Comparison of ENCODE assay signal across 29 cellular contexts in the genomic region with DNA sequence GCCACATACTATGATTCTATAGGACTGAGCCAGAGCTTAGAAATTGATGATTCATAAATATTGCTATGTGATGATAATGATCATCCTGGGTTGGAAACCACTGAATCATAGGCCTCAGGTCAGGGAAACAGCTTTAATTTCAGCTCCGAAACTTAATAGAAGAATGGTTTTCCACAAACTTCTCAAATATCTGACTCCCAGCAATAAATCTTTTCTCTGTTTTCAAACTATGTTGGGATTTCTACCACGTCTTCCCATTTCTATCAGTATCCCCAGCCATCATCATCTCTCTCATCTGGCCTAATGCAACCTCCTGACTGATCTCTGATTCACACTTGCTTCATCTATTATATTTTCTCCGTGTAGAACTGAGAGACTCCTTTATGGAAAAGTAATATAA.
A peak's percentile ranks its signal among the peaks of the same experiment; 100 is the strongest.
DNase-seq lines count a peak whose midpoint lies in the region; ATAC-seq, FAIRE-seq and TF ChIP-seq lines count a peak whose summit lies in the region.
"Had no signal": no experiment of that assay in that cellular context is flagged by ENCODE, and none has a peak within 500 bp of the region (broad histone marks: within the 10 kb centered on the region; RNA-seq: fewer than 3 reads in every experiment).

No MANE protein-coding gene starts in this region.

- FAIRE-seq in keratinocyte (lab: Jason Lieb, UNC): peak; percentile 23
- FAIRE-seq: GM18507, small intestine had no signal

- no peaks in the 10 kb centered on the region for H3K36me3 ChIP-seq in keratinocyte (ENCODE audit: control insufficient read depth in 2 of 2, extremely low read depth in 1 of 2, insufficient read depth in 2 of 2, low read length in 2 of 2)
- H3K36me3 ChIP-seq: BLaER1, ovary, SJCRH30, stomach, tibial artery had no signal

- peak overlapping the region in 2 of 3 experiments; percentile 34 to 38 for H3K4me3 ChIP-seq in keratinocyte (ENCODE audit: control insufficient read depth in 2 of 3, extremely low read depth in 1 of 3, insufficient read depth in 2 of 3, low read depth in 1 of 3, low read length in 3 of 3)
- H3K4me3 ChIP-seq: BLaER1, body of pancreas, dorsolateral prefrontal cortex, lung, ovary, SJCRH30, stomach, tibial artery had no signal

- no peaks in the 10 kb centered on the region for H4K20me1 ChIP-seq in keratinocyte (ENCODE audit: control insufficient read depth, extremely low read depth, insufficient read depth, low read length)
- H4K20me1 ChIP-seq: BLaER1 had no signal

- peak overlapping the region; percentile 77 for H3K27ac ChIP-seq in keratinocyte (ENCODE audit: control insufficient read depth, insufficient read depth, low read length)
- H3K27ac ChIP-seq: BLaER1, body of pancreas, dorsolateral prefrontal cortex, ovary, SJCRH30, stomach, tibial artery had no signal

- H3K9me1 ChIP-seq in keratinocyte (ENCODE audit: control insufficient read depth, extremely low read depth, insufficient read depth, low read length): no peaks in the 10 kb centered on the region

- no peaks in the 10 kb centered on the region for H3K27me3 ChIP-seq in keratinocyte (ENCODE audit: control insufficient read depth, extremely low read depth, insufficient read depth, low read length)
- H3K27me3 ChIP-seq: BLaER1, body of pancreas, dorsolateral prefrontal cortex, ovary, SJCRH30, stomach, tibial artery had no signal

- peak overlapping the region; percentile 77 for H2AFZ ChIP-seq in keratinocyte (ENCODE audit: control insufficient read depth, low read length)

- no peaks in the 10 kb centered on the region for H3K9me3 ChIP-seq in keratinocyte (ENCODE audit: control insufficient read depth, low read depth, low read length)
- H3K9me3 ChIP-seq: BLaER1, body of pancreas, ovary, SJCRH30, stomach, tibial artery had no signal

- H3K4me2 ChIP-seq in keratinocyte (ENCODE audit: control insufficient read depth, extremely low read depth, insufficient read depth, low read depth, low read length): peak overlapping the region; percentile 80
- H3K4me2 ChIP-seq: BLaER1 had no signal

- no peak for TF ChIP-seq CTCF in keratinocyte (optimal IDR thresholded peaks at IDR 0.05 in 1 of 3, IDR thresholded peaks at IDR 0.05 in 1 of 3, conservative IDR thresholded peaks at IDR 0.05 in 1 of 3; ENCODE audit: extremely low read depth in 1 of 3, insufficient read depth in 2 of 3, low read length in 3 of 3)

- dilution Hi-C loops in keratinocyte (cut with MboI; ENCODE audit: extremely low pct_ligation_motif_present, low sequenced_read_pairs): no loop called here

- ATAC-seq in GM18861 (IDR thresholded peaks at IDR 0.05; ENCODE audit: unreplicated experiment) (no peak), GM18909 (IDR thresholded peaks at IDR 0.05; ENCODE audit: poor library complexity, unreplicated experiment) (no peak)
- ATAC-seq: activated CD8-positive, alpha-beta T cell treated with anti-CD3 and anti-CD28 coated beads, Interleukin-2, amount 10 ng/mL, durations not matched to agents 7 days and 5 days; body of pancreas had no signal

- DNase-seq in EL (peak; percentile 81), M059J (ENCODE audit: low read depth) (peak; percentile 31), amniotic epithelial cell (ENCODE audit: low read depth) (peak; percentile 16), keratinocyte (ENCODE audit: low read depth, low spot score) (no peak), DMS153 (lab: John Stamatoyannopoulos, UW) (no peak)
- no peak for DNase-seq in activated CD4-positive, alpha-beta T cell treated with anti-CD3 and anti-CD28 coated beads, Interleukin-2, amount 50 U/mL, for 48 hours
- DNase-seq: activated CD8-positive, alpha-beta T cell treated with anti-CD3 and anti-CD28 coated beads, Interleukin-2, amount 10 ng/mL, durations not matched to agents 7 days and 5 days; activated effector memory CD4-positive, alpha-beta T cell treated with Interleukin-2 at 50 U/mL for 16 hours; activated naive CD8-positive, alpha-beta T cell treated with anti-CD3 and anti-CD28 coated beads for 36 hours; activated T-cell treated with anti-CD3 and anti-CD28 coated beads for 4 hours; body of pancreas; cerebellar nuclear complex; dorsolateral prefrontal cortex; head of caudate nucleus; NCI-H1092; NCI-H187 treated with DMSO at 0.1 percent for 48 hours; NCI-H524; ovary; retina; SJCRH30; small intestine; stimulated activated CD4-positive, alpha-beta T cell treated with anti-CD3 and anti-CD28 coated beads, Interleukin-1b, Interleukin-23, amount 100 ng/mL, for 48 hours; stomach; tibial artery had no signal

- peaks cover 18% of the 10 kb centered on the region for H3K4me1 ChIP-seq in keratinocyte (ENCODE audit: control insufficient read depth, extremely low read depth, insufficient read depth, low read length)
- H3K4me1 ChIP-seq: BLaER1, body of pancreas, SJCRH30, stomach, tibial artery had no signal

- H3K79me2 ChIP-seq in keratinocyte (ENCODE audit: control insufficient read depth, insufficient read depth, low read length): no peaks in the 10 kb centered on the region

- H3K9ac ChIP-seq in keratinocyte (ENCODE audit: control insufficient read depth, extremely low read depth, insufficient read depth, low read length): no peak overlapping the region
- H3K9ac ChIP-seq: BLaER1 had no signal

Comparison
In these comparisons a context has a peak if more than half of its experiments do, and no peak if none do; other contexts are left out.
1. DNase-seq: peak in EL (single experiment), M059J (single experiment) and amniotic epithelial cell (single experiment); none in keratinocyte (single experiment), activated CD4-positive, alpha-beta T cell treated with anti-CD3 and anti-CD28 coated beads, Interleukin-2, amount 50 U/mL, for 48 hours (0 of 2) and DMS153 (single experiment).